In the genomic region with DNA sequence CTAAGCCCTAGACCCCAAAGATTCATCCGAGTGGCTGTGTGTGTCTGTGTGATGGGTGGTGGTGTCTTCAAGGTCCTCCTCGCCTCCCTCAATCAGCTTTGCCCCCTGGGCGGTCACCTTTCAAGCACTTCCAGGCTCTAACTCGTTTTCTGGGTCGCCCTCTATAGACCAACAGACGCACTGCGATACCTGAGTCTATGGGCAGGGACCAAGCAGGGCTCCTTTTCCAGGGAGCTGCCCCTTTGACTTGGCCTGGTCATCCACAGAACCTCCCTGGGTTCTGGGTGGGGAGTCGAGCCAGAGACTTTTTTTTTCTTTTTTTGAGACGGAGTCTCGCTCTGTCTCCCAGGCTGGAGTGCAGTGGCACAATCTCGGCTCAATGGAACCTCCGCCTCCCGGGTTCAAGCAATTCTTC, we compare ENCODE assay signal across 8 cellular contexts. TPM values are rescaled to one million over a fixed set of nuclear protein-coding genes. Genes with fewer than 3 reads are reported as not detected.
DNase-seq lines count a peak whose midpoint lies in the region; ATAC-seq and TF ChIP-seq lines count a peak whose summit lies in the region.

No MANE protein-coding gene starts in this region.

- H3K4me1 Mint-ChIP-seq in activated T-cell treated with anti-CD3 and anti-CD28 coated beads, Interleukin-2, amount 50 U/mL, for 4 hours (ENCODE audit: low read depth) = peaks cover 8% of the 10 kb centered on the region
- peaks cover 6% of the 10 kb centered on the region for H3K4me1 Mint-ChIP-seq in nephron
- H3K4me1 Mint-ChIP-seq in stimulated activated naive CD8-positive, alpha-beta T cell treated with anti-CD3 and anti-CD28 coated beads, Interleukin-15, amount 100 ng/mL, for 72 hours = peaks cover 15% of the 10 kb centered on the region

- CTCF ChIA-PET in PC-9 (lab: Charles Lee) = interaction anchor here (0.5 to 1.3 kb wide), 13 partner anchors 13 to 1414 kb away, joined by 3 to 14 read pairs (median 4); a partner anchor contains a TSS

- no peaks in the 10 kb centered on the region for H3K27me3 Mint-ChIP-seq in activated T-cell treated with anti-CD3 and anti-CD28 coated beads, Interleukin-2, amount 50 U/mL, for 4 hours (ENCODE audit: low read depth)
- no peaks in the 10 kb centered on the region for H3K27me3 Mint-ChIP-seq in nephron (ENCODE audit: low read depth)
- H3K27me3 Mint-ChIP-seq in stimulated activated naive CD8-positive, alpha-beta T cell treated with anti-CD3 and anti-CD28 coated beads, Interleukin-15, amount 100 ng/mL, for 72 hours = no peaks in the 10 kb centered on the region

- H3K9me2 ChIP-seq in PC-9 (ENCODE audit: insufficient read depth) = no peaks in the 10 kb centered on the region

- POLR2A ChIA-PET in PC-9 (lab: Charles Lee; ENCODE audit: unreplicated experiment) = interaction anchor here (0.6 to 0.7 kb wide), 3 partner anchors 45 to 183 kb away, joined by 3 to 7 read pairs (median 5); no protein-coding TSS in a partner anchor

- H3K4me1 ChIP-seq in PC-9 (replicated peaks; ENCODE audit: insufficient read depth) = peaks cover 9% of the 10 kb centered on the region; the same call in 1 of the 2 replicates

- no peaks in the 10 kb centered on the region for H3K27me3 ChIP-seq in PC-9 (ENCODE audit: insufficient read depth, low read depth)

- no peaks in the 10 kb centered on the region for H4K20me1 ChIP-seq in PC-9 (ENCODE audit: insufficient read depth)

- H3K9me3 ChIP-seq in PC-9 (ENCODE audit: insufficient read depth, low read depth) = no peaks in the 10 kb centered on the region

- peak overlapping the region; percentile 69 for H2AFZ ChIP-seq in PC-9

- H3K79me2 ChIP-seq in PC-9 (ENCODE audit: low read depth) = peaks cover 13% of the 10 kb centered on the region

- H3K27ac ChIP-seq in PC-9 = peak overlapping the region; percentile 21

- TSS peak; percentile 26 for BruUV-seq in PC-9 (replicated peaks; lab: Mats Ljungman, UMichigan)

- peak overlapping the region; percentile 60 to 86 (median 72) for H3K27ac Mint-ChIP-seq in nephron
- peak overlapping the region; percentile 45 to 80 for H3K27ac Mint-ChIP-seq in stimulated activated naive CD8-positive, alpha-beta T cell treated with anti-CD3 and anti-CD28 coated beads, Interleukin-15, amount 100 ng/mL, for 72 hours

- H3K36me3 ChIP-seq in PC-9 (ENCODE audit: low read depth) = 0 out of 2 replicates have a peak, but pooled peaks cover 7% of the 10 kb centered on the region

- H3F3A ChIP-seq in PC-9 (ENCODE audit: insufficient read depth, low read depth) = peaks cover 28% of the 10 kb centered on the region

- TF ChIP-seq CTCF in PC-9 (conservative IDR thresholded peaks at IDR 0.05) (peak; percentile 83), nephron (IDR thresholded peaks at IDR 0.05; ENCODE audit: unreplicated experiment in 3 of 3) (peak; percentile 53 to 58 (median 54))

- ATAC-seq in activated T-cell treated with anti-CD3 and anti-CD28 coated beads, Interleukin-2, amount 50 U/mL, for 4 hours = peak; percentile 45 to 46
- peak; percentile 75 for ATAC-seq in stimulated activated naive CD8-positive, alpha-beta T cell treated with anti-CD3 and anti-CD28 coated beads, Interleukin-15, amount 100 ng/mL, for 72 hours
- no peak for ATAC-seq in HG03457 (IDR thresholded peaks at IDR 0.05; ENCODE audit: unreplicated experiment)

- intact Hi-C loops in PC-9 (cut with micrococcal nuclease; ENCODE audit: unreplicated experiment) = loop anchor here (1.0 to 5.0 kb wide), 6 partner anchors 19 to 214 kb away; a partner anchor contains a TSS

- DNase-seq in DMS79 treated with DMSO at 0.1 percent for 48 hours (lab: John Stamatoyannopoulos, UW) (peak; percentile 69), HUDEP-2 (lab: John Stamatoyannopoulos, UW; ENCODE audit: unreplicated experiment in 76 of 76) (peak in 71 of 76 experiments; percentile 5 to 83 (median 55)), PC-9 (peak; percentile 64 to 81), fibroblast of gingiva (ENCODE audit: low read depth) (peak; percentile 49)
- peak; percentile 57 for DNase-seq in activated T-cell treated with anti-CD3 and anti-CD28 coated beads, Interleukin-2, amount 50 U/mL, for 4 hours
- DNase-seq in stimulated activated naive CD8-positive, alpha-beta T cell treated with anti-CD3 and anti-CD28 coated beads, Interleukin-15, amount 100 ng/mL, for 72 hours = peak; percentile 67 to 79

- peak overlapping the region; percentile 92 for H3K4me3 Mint-ChIP-seq in activated T-cell treated with anti-CD3 and anti-CD28 coated beads, Interleukin-2, amount 50 U/mL, for 4 hours
- peak overlapping the region; percentile 95 to 97 (median 95) for H3K4me3 Mint-ChIP-seq in nephron
- peak overlapping the region; percentile 86 to 99 for H3K4me3 Mint-ChIP-seq in stimulated activated naive CD8-positive, alpha-beta T cell treated with anti-CD3 and anti-CD28 coated beads, Interleukin-15, amount 100 ng/mL, for 72 hours

- peak overlapping the region; percentile 90 for H3K4me2 ChIP-seq in PC-9

- H3K36me3 Mint-ChIP-seq in activated T-cell treated with anti-CD3 and anti-CD28 coated beads, Interleukin-2, amount 50 U/mL, for 4 hours (ENCODE audit: insufficient read depth) = peaks cover 3% of the 10 kb centered on the region
- peaks cover 13% of the 10 kb centered on the region for H3K36me3 Mint-ChIP-seq in nephron (ENCODE audit: low read depth)

- H3K4me3 ChIP-seq in PC-9 = peak overlapping the region; percentile 85

- no peaks in the 10 kb centered on the region for H3K9me3 Mint-ChIP-seq in activated T-cell treated with anti-CD3 and anti-CD28 coated beads, Interleukin-2, amount 50 U/mL, for 4 hours
- H3K9me3 Mint-ChIP-seq in nephron = no peaks in the 10 kb centered on the region
- no peaks in the 10 kb centered on the region for H3K9me3 Mint-ChIP-seq in stimulated activated naive CD8-positive, alpha-beta T cell treated with anti-CD3 and anti-CD28 coated beads, Interleukin-15, amount 100 ng/mL, for 72 hours

RNA-seq across cellular contexts. Expression of a gene that starts 1.1 kb away (rescaled TPM):
- total RNA-seq in PC-9 (2021) = 27.3 and 30.4 TPM in 2 replicates
- total RNA-seq in activated T-cell treated with anti-CD3 and anti-CD28 coated beads, Interleukin-2, amount 50 U/mL, for 4 hours = 10 to 100 TPM; 51.3 to 59.0 (median 56.0) TPM

RNA-seq across cellular contexts. Expression of a gene that starts 18.8 kb away (rescaled TPM):
- total RNA-seq in PC-9 (2021) = 81.8 and 89.5 TPM in 2 replicates
- 10 to 100 TPM; 60.7 to 63.9 (median 62.4) TPM for total RNA-seq in activated T-cell treated with anti-CD3 and anti-CD28 coated beads, Interleukin-2, amount 50 U/mL, for 4 hours

RNA-seq across cellular contexts. Expression of a gene that starts 19.2 kb away (rescaled TPM):
- 47.6 and 62.1 TPM in 2 replicates for total RNA-seq in PC-9 (2021)
- 10 to 100 TPM; 64.6 to 71.7 (median 69.7) TPM for total RNA-seq in activated T-cell treated with anti-CD3 and anti-CD28 coated beads, Interleukin-2, amount 50 U/mL, for 4 hours

RNA-seq across cellular contexts. Expression of a gene that starts 29.7 kb away (rescaled TPM):
- total RNA-seq in PC-9 (2021) = 98.1 and 101 TPM in 2 replicates
- 100 to 1,000 TPM in 2 of 3 donors, 10 to 100 TPM in 1; 93.3 to 106 (median 104) TPM for total RNA-seq in activated T-cell treated with anti-CD3 and anti-CD28 coated beads, Interleukin-2, amount 50 U/mL, for 4 hours
